In genomic region chr12:51901121-51901812, GRCh38 we compare ENCODE assay signal across 37 cellular contexts. TPM values are rescaled to one million over a fixed set of nuclear protein-coding genes. Genes with fewer than 3 reads are reported as not detected.
DNase-seq lines count a peak whose midpoint lies in the region; ATAC-seq and TF ChIP-seq lines count a peak whose summit lies in the region.
"Had no signal": no experiment of that assay in that cellular context is flagged by ENCODE, and none has a peak within 500 bp of the region (broad histone marks: within the 10 kb centered on the region; RNA-seq: fewer than 3 reads in every experiment).

No MANE protein-coding gene starts in this region.

- H3K27me3 ChIP-seq in IMR-90 (ENCODE audit: control insufficient read depth, insufficient read depth, low read length), result no peaks in the 10 kb centered on the region
- H3K27me3 ChIP-seq in RWPE2 (ENCODE audit: insufficient read depth, poor library complexity, severe bottlenecking), result no peaks in the 10 kb centered on the region
- H3K27me3 ChIP-seq: MG63, upper lobe of left lung had no signal

- H3K79me1 ChIP-seq in IMR-90 (ENCODE audit: low read depth in 1 of 2, low read length in 2 of 2), result no peaks in the 10 kb centered on the region

- no peak overlapping the region for H3K27ac ChIP-seq in IMR-90 (ENCODE audit: insufficient read depth, low read length)
- no peak overlapping the region for H3K27ac ChIP-seq in RWPE2 (ENCODE audit: poor library complexity, severe bottlenecking)
- H3K27ac ChIP-seq: gastroesophageal sphincter, skin epidermis, WERI-Rb-1 had no signal

- no peak overlapping the region for H2BK15ac ChIP-seq in IMR-90 (ENCODE audit: low read depth, low read length)

- DNase-seq in IMR-90 (no peak), RWPE2 (ENCODE audit: low spot score) (peak; percentile 35), kidney glomerular epithelial cell (lab: John Stamatoyannopoulos, UW) (peak; percentile 41), renal cortical epithelial cell (ENCODE audit: low read depth) (peak; percentile 64), GM03348 (ENCODE audit: low spot score) (no peak), globus pallidus (ENCODE audit: low spot score) (no peak)
- no peak for DNase-seq in T-helper 2 cell treated with Interferon-gamma antibody and Interleukin-4, amounts not matched to agents 5 μg/mL and 100 μg/mL, for 36 hours (ENCODE audit: low spot score)
- DNase-seq: activated CD4-positive, alpha-beta T cell treated with anti-CD3 and anti-CD28 coated beads, Interleukin-2, amount 10 ng/mL, durations not matched to agents 24 days and 14 days; activated gamma-delta T cell; activated naive CD8-positive, alpha-beta T cell treated with anti-CD3 and anti-CD28 coated beads for 36 hours; activated T-cell treated with anti-CD3 and anti-CD28 coated beads, Interleukin-2, amount 50 U/mL, for 24 hours; DMS53; hypothalamus; KG1; MG63; midbrain; natural killer cell; NCI-H1436 treated with DMSO at 0.1 percent for 48 hours; NCI-H226; NCI-H526 treated with DMSO at 0.1 percent for 48 hours; NK-92 treated with Interleukin-12 subunit alpha and Interleukin-12 subunit beta, amount 100 ng/mL, for 24 hours; nucleus accumbens; PC-3; SHP77 treated with DMSO at 0.1 percent for 48 hours; stimulated activated naive CD4-positive, alpha-beta T cell; upper lobe of left lung; WERI-Rb-1 had no signal

- H3K56ac ChIP-seq in IMR-90 (ENCODE audit: extremely low read depth, insufficient read depth, low read length), result no peak overlapping the region

- POLR2A ChIA-PET in IMR-90 (lab: Charles Lee; ENCODE audit: unreplicated experiment), result no interaction called here

- no peaks in the 10 kb centered on the region for H3K9me3 ChIP-seq in IMR-90 (ENCODE audit: control insufficient read depth, insufficient read depth, low read length)
- no peaks in the 10 kb centered on the region for H3K9me3 ChIP-seq in RWPE2 (ENCODE audit: severe bottlenecking)
- H3K9me3 ChIP-seq: BLaER1 treated with 17β-estradiol and CSF1 and Interleukin-3, amounts not matched to agents 10 nM and 100 nM; gastroesophageal sphincter; HAP-1; MG63; upper lobe of left lung had no signal

- H3K36me3 Mint-ChIP-seq in T-helper 2 cell treated with Interferon-gamma antibody and Interleukin-4, amounts not matched to agents 5 μg/mL and 100 μg/mL, for 36 hours (ENCODE audit: low read depth), result no peaks in the 10 kb centered on the region
- H3K36me3 Mint-ChIP-seq: activated naive CD8-positive, alpha-beta T cell treated with anti-CD3 and anti-CD28 coated beads for 36 hours; natural killer cell had no signal

- H3K4me1 ChIP-seq in IMR-90 (ENCODE audit: control insufficient read depth, insufficient read depth, low read length) (peaks cover 15% of the 10 kb centered on the region), RWPE2 (ENCODE audit: insufficient read depth, poor library complexity, severe bottlenecking) (no peaks in the 10 kb centered on the region)
- H3K4me1 ChIP-seq: HAP-1 had no signal

- H2AK9ac ChIP-seq in IMR-90 (replicated peaks; ENCODE audit: low read depth, low read length, poor library complexity), result no peak overlapping the region

- dilution Hi-C loops in IMR-90 (cut with HindIII; ENCODE audit: low sequenced_read_pairs, unreplicated experiment), result no loop called here

- in situ Hi-C loops in IMR-90 (cut with MboI; ENCODE audit: low sequenced_read_pairs), result no loop called here

- no peaks in the 10 kb centered on the region for H3K9me3 Mint-ChIP-seq in T-helper 2 cell treated with Interferon-gamma antibody and Interleukin-4, amounts not matched to agents 5 μg/mL and 100 μg/mL, for 36 hours
- H3K9me3 Mint-ChIP-seq: activated CD4-positive, alpha-beta T cell treated with anti-CD3 and anti-CD28 coated beads, Interleukin-2, amount 10 ng/mL, durations not matched to agents 24 days and 14 days; activated naive CD8-positive, alpha-beta T cell treated with anti-CD3 and anti-CD28 coated beads for 36 hours; activated T-cell treated with anti-CD3 and anti-CD28 coated beads, Interleukin-2, amount 50 U/mL, for 24 hours; natural killer cell had no signal

- no TSS peak for BruUV-seq in IMR-90 (replicated peaks; lab: Mats Ljungman, UMichigan)

- H3K4me2 ChIP-seq in IMR-90 (ENCODE audit: low read depth, low read length), result no peak overlapping the region

- H2BK5ac ChIP-seq in IMR-90 (ENCODE audit: low read depth, low read length, poor library complexity, severe bottlenecking), result no peak overlapping the region

- no peak overlapping the region for H3K27ac Mint-ChIP-seq in T-helper 2 cell treated with Interferon-gamma antibody and Interleukin-4, amounts not matched to agents 5 μg/mL and 100 μg/mL, for 36 hours
- H3K27ac Mint-ChIP-seq: activated CD4-positive, alpha-beta T cell treated with anti-CD3 and anti-CD28 coated beads, Interleukin-2, amount 10 ng/mL, durations not matched to agents 24 days and 14 days; activated naive CD8-positive, alpha-beta T cell treated with anti-CD3 and anti-CD28 coated beads for 36 hours; activated T-cell treated with anti-CD3 and anti-CD28 coated beads, Interleukin-2, amount 50 U/mL, for 24 hours; natural killer cell had no signal

- no peaks in the 10 kb centered on the region for H3K4me1 Mint-ChIP-seq in T-helper 2 cell treated with Interferon-gamma antibody and Interleukin-4, amounts not matched to agents 5 μg/mL and 100 μg/mL, for 36 hours (ENCODE audit: low read depth)
- H3K4me1 Mint-ChIP-seq: activated naive CD8-positive, alpha-beta T cell treated with anti-CD3 and anti-CD28 coated beads for 36 hours had no signal

- H3K4me3 ChIP-seq in IMR-90 (ENCODE audit: insufficient read depth, low read depth, low read length), result no peak overlapping the region
- no peak overlapping the region for H3K4me3 ChIP-seq in RWPE2 (ENCODE audit: severe bottlenecking)
- H3K4me3 ChIP-seq: BLaER1 treated with 17β-estradiol and CSF1 and Interleukin-3, amounts not matched to agents 10 nM and 100 nM; gastroesophageal sphincter; HAP-1; MG63; skin epidermis; upper lobe of left lung had no signal

- H2BK120ac ChIP-seq in IMR-90 (ENCODE audit: low read depth, low read length), result peak overlapping the region; percentile 52

- H3K9ac ChIP-seq in IMR-90 (ENCODE audit: low read depth, low read length), result no peak overlapping the region
- H3K9ac ChIP-seq: BLaER1 treated with 17β-estradiol and CSF1 and Interleukin-3, amounts not matched to agents 10 nM and 100 nM had no signal

- no peak for TF ChIP-seq POLR2A in IMR-90 (IDR thresholded peaks at IDR 0.05; ENCODE audit: low read depth, low read length)

- no peak overlapping the region for H4K5ac ChIP-seq in IMR-90 (ENCODE audit: low read depth, low read length)

- H2AK5ac ChIP-seq in IMR-90 (ENCODE audit: low read depth, low read length), result no peak overlapping the region; the same call in 1 of the 2 replicates

- no peak overlapping the region for H2AFZ ChIP-seq in IMR-90 (replicated peaks; ENCODE audit: low read length, poor library complexity)

- no peaks in the 10 kb centered on the region for H4K20me1 ChIP-seq in IMR-90 (ENCODE audit: insufficient read depth, low read length)
- H4K20me1 ChIP-seq: BLaER1 treated with 17β-estradiol and CSF1 and Interleukin-3, amounts not matched to agents 10 nM and 100 nM had no signal

- no peak overlapping the region for H3K14ac ChIP-seq in IMR-90 (replicated peaks; ENCODE audit: low read depth, low read length)

- intact Hi-C loops in IMR-90 (cut with micrococcal nuclease), result no loop called here

- no peak overlapping the region; the same call in 1 of the 2 replicates for H2BK20ac ChIP-seq in IMR-90 (ENCODE audit: low read depth, low read length)

- H4K91ac ChIP-seq in IMR-90 (ENCODE audit: insufficient read depth, low read depth, low read length), result peak overlapping the region; percentile 49

- H3K4ac ChIP-seq in IMR-90 (ENCODE audit: low read depth, low read length), result peak overlapping the region; percentile 62

- no peak overlapping the region for H3K4me3 Mint-ChIP-seq in T-helper 2 cell treated with Interferon-gamma antibody and Interleukin-4, amounts not matched to agents 5 μg/mL and 100 μg/mL, for 36 hours
- H3K4me3 Mint-ChIP-seq: activated CD4-positive, alpha-beta T cell treated with anti-CD3 and anti-CD28 coated beads, Interleukin-2, amount 10 ng/mL, durations not matched to agents 24 days and 14 days; activated naive CD8-positive, alpha-beta T cell treated with anti-CD3 and anti-CD28 coated beads for 36 hours; activated T-cell treated with anti-CD3 and anti-CD28 coated beads, Interleukin-2, amount 50 U/mL, for 24 hours; natural killer cell had no signal

- no peak for TF ChIP-seq CTCF in IMR-90 (conservative IDR thresholded peaks at IDR 0.05; ENCODE audit: low read depth, low read length)
- no peak for TF ChIP-seq CTCF in RWPE2 (IDR thresholded peaks at IDR 0.05; ENCODE audit: poor library complexity, severe bottlenecking)

- H4K8ac ChIP-seq in IMR-90 (ENCODE audit: low read depth in 2 of 2, low read length in 2 of 2), result no peak overlapping the region; a peak in 1 of 4 replicates

- no peak overlapping the region for H3K23ac ChIP-seq in IMR-90 (ENCODE audit: low read depth, low read length)

- H3K27me3 Mint-ChIP-seq in T-helper 2 cell treated with Interferon-gamma antibody and Interleukin-4, amounts not matched to agents 5 μg/mL and 100 μg/mL, for 36 hours (ENCODE audit: low read depth), result peaks cover 14% of the 10 kb centered on the region

- CTCF ChIA-PET in IMR-90 (lab: Yijun Ruan, JAX), result interaction anchor here (0.6 kb wide), 1 partner anchor 63 kb away, joined by 4 read pairs; no protein-coding TSS in a partner anchor

- H3K36me3 ChIP-seq in IMR-90 (ENCODE audit: control insufficient read depth, insufficient read depth, low read length) (no peaks in the 10 kb centered on the region), RWPE2 (ENCODE audit: low read depth) (no peaks in the 10 kb centered on the region)
- H3K36me3 ChIP-seq: BLaER1 treated with 17β-estradiol and CSF1 and Interleukin-3, amounts not matched to agents 10 nM and 100 nM; gastroesophageal sphincter; HAP-1; MG63; upper lobe of left lung; WERI-Rb-1 had no signal

- WGBS in IMR-90 (ENCODE audit: extremely low coverage in 2 of 2, insufficient read length in 1 of 2), 2 experiments, result 92% methylated on average over 2 of the region's 14 CpGs; no CpG with 5 or more reads in 1 of the 2 experiments

- TF ChIP-seq RAD21 in IMR-90 (IDR thresholded peaks at IDR 0.05; ENCODE audit: low read length), result no peak

- H3K18ac ChIP-seq in IMR-90 (ENCODE audit: low read depth, low read length), result no peak overlapping the region

- no peak for ATAC-seq in IMR-90 (ENCODE audit: low read depth)
- no peak for ATAC-seq in RWPE2 (ENCODE audit: low read depth)
- ATAC-seq in HG02884 (IDR thresholded peaks at IDR 0.05; ENCODE audit: unreplicated experiment), result no peak
- ATAC-seq: gastroesophageal sphincter, natural killer cell, PC-3 had no signal

- H3K9me1 ChIP-seq in IMR-90 (ENCODE audit: insufficient read depth, low read length), result peaks cover 26% of the 10 kb centered on the region

RNA-seq across cellular contexts. Expression of gene ACVRL1, which starts 6.0 kb away (rescaled TPM):
- total RNA-seq in IMR-90 (2012; rRNA removed) (5.8 and 7.5 TPM in 2 replicates), renal cortical epithelial cell (2.1 and 3.5 TPM in 2 replicates)
- 6.4 and 8.0 TPM in 2 replicates for polyA plus RNA-seq in IMR-90 (2012; rRNA removed)
- polyA plus RNA-seq in IMR-90 (2012; cell fraction: cytosol; rRNA removed), result 4.5 and 11.0 TPM in 2 replicates
- 17.2 and 26.4 TPM in 2 replicates for polyA plus RNA-seq in IMR-90 (2012; cell fraction: nucleus; rRNA removed; ENCODE audit: low replicate concordance)
- total RNA-seq: activated CD4-positive, alpha-beta T cell treated with anti-CD3 and anti-CD28 coated beads, Interleukin-2, amount 10 ng/mL, durations not matched to agents 24 days and 14 days; activated CD8-positive, alpha-beta memory T cell treated with anti-CD3 and anti-CD28 coated beads for 36 hours; activated naive CD8-positive, alpha-beta T cell treated with anti-CD3 and anti-CD28 coated beads for 36 hours; PC-3 had no signal

RNA-seq across cellular contexts. Expression of gene ANKRD33, which starts 13.4 kb away (rescaled TPM):
- under 0.01 TPM in 1 of 2 replicates, not detected in the other for total RNA-seq in IMR-90 (2012; rRNA removed)
- 0.03 TPM in 1 of 2 replicates, not detected in the other for polyA plus RNA-seq in IMR-90 (2012; rRNA removed)
- 0.02 TPM in 1 of 2 replicates, not detected in the other for polyA plus RNA-seq in IMR-90 (2012; cell fraction: cytosol; rRNA removed)
- 0.42 and 0.57 TPM in 2 replicates for polyA plus RNA-seq in IMR-90 (2012; cell fraction: nucleus; rRNA removed; ENCODE audit: low replicate concordance)
- not detected in 2 replicates for total RNA-seq in renal cortical epithelial cell
- total RNA-seq: activated CD4-positive, alpha-beta T cell treated with anti-CD3 and anti-CD28 coated beads, Interleukin-2, amount 10 ng/mL, durations not matched to agents 24 days and 14 days; activated CD8-positive, alpha-beta memory T cell treated with anti-CD3 and anti-CD28 coated beads for 36 hours; activated naive CD8-positive, alpha-beta T cell treated with anti-CD3 and anti-CD28 coated beads for 36 hours; bronchial epithelial cell; gastroesophageal sphincter; liver; natural killer cell; PC-3; upper lobe of left lung had no signal
- polyA plus RNA-seq: AG04450, aorta, liver had no signal

RNA-seq across cellular contexts. Expression of gene ACVR1B, which starts 50.2 kb away (rescaled TPM):
- total RNA-seq in IMR-90 (2012; rRNA removed) (5.7 and 5.8 TPM in 2 replicates), renal cortical epithelial cell (14.8 and 58.1 TPM in 2 replicates)
- polyA plus RNA-seq in IMR-90 (2012; rRNA removed), result 12.1 and 13.6 TPM in 2 replicates
- polyA plus RNA-seq in IMR-90 (2012; cell fraction: cytosol; rRNA removed), result 9.7 and 10.3 TPM in 2 replicates
- polyA plus RNA-seq in IMR-90 (2012; cell fraction: nucleus; rRNA removed; ENCODE audit: low replicate concordance), result 10.9 and 17.0 TPM in 2 replicates

RNA-seq across cellular contexts. Expression of gene FIGNL2, which starts 52.7 kb away (rescaled TPM):
- total RNA-seq in IMR-90 (2012; rRNA removed) (under 0.01 TPM in 2 replicates), renal cortical epithelial cell (0.52 and 5.5 TPM in 2 replicates)
- 0.09 and 0.12 TPM in 2 replicates for polyA plus RNA-seq in IMR-90 (2012; rRNA removed)
- 0.02 and 0.04 TPM in 2 replicates for polyA plus RNA-seq in IMR-90 (2012; cell fraction: cytosol; rRNA removed)
- 0.61 and 0.62 TPM in 2 replicates for polyA plus RNA-seq in IMR-90 (2012; cell fraction: nucleus; rRNA removed; ENCODE audit: low replicate concordance)
- total RNA-seq: bronchial epithelial cell, PC-3 had no signal

Comparison
In these comparisons a context has a peak if more than half of its experiments do, and no peak if none do; other contexts are left out.
1. DNase-seq: peak in RWPE2 (single experiment), kidney glomerular epithelial cell (single experiment) and renal cortical epithelial cell (single experiment); none in IMR-90 (single experiment), T-helper 2 cell treated with Interferon-gamma antibody and Interleukin-4, amounts not matched to agents 5 μg/mL and 100 μg/mL, for 36 hours (single experiment), GM03348 (single experiment) and globus pallidus (single experiment).